Comparison of ENCODE assay signal across 20 cellular contexts in genomic region chr2:6290626-6291025, GRCh38.
DNase-seq lines count a peak whose midpoint lies in the region; ATAC-seq lines count a peak whose summit lies in the region.
"Had no signal": no experiment of that assay in that cellular context is flagged by ENCODE, and none has a peak within 500 bp of the region (broad histone marks: within the 10 kb centered on the region; RNA-seq: fewer than 3 reads in every experiment).

No MANE protein-coding gene starts in this region.

- H4K20me1 ChIP-seq in Karpas-422 (ENCODE audit: insufficient read depth, low read depth, low read length): no peaks in the 10 kb centered on the region

- ATAC-seq in GM18502 (IDR thresholded peaks at IDR 0.05; ENCODE audit: poor library complexity, unreplicated experiment) (no peak), GM21390 (IDR thresholded peaks at IDR 0.05; ENCODE audit: unreplicated experiment) (no peak)
- ATAC-seq: foreskin keratinocyte; GM12878; natural killer cell treated with Interleukin-12 subunit alpha and Interleukin-12 subunit beta and Interleukin-15 and Interleukin-18, amount 100 ng/mL, for 72 hours; stimulated activated naive CD8-positive, alpha-beta T cell treated with anti-CD3 and anti-CD28 coated beads, Interleukin-15, amount 100 ng/mL, for 72 hours; T-cell had no signal

- H3K9me3 ChIP-seq in Karpas-422 (ENCODE audit: low read length): peaks cover 4% of the 10 kb centered on the region; the same call in 1 of the 2 replicates
- no peaks in the 10 kb centered on the region for H3K9me3 ChIP-seq in effector memory CD4-positive, alpha-beta T cell (ENCODE audit: control insufficient read depth, low read length)

- H3K27me3 ChIP-seq in Karpas-422 (ENCODE audit: low read length): no peaks in the 10 kb centered on the region
- H3K27me3 ChIP-seq in effector memory CD4-positive, alpha-beta T cell (replicated peaks; ENCODE audit: control insufficient read depth, insufficient read depth, low read length, poor library complexity, severe bottlenecking): no peaks in the 10 kb centered on the region
- H3K27me3 ChIP-seq: foreskin keratinocyte had no signal

- peaks cover 45% of the 10 kb centered on the region for H3K4me1 ChIP-seq in Karpas-422 (ENCODE audit: low read length)
- no peaks in the 10 kb centered on the region for H3K4me1 ChIP-seq in effector memory CD4-positive, alpha-beta T cell (ENCODE audit: control insufficient read depth, insufficient read depth, low read length, poor library complexity, severe bottlenecking)
- H3K4me1 ChIP-seq: foreskin keratinocyte had no signal

- H3K4me3 ChIP-seq in Karpas-422 (ENCODE audit: low read length): no peak overlapping the region
- no peak overlapping the region for H3K4me3 ChIP-seq in effector memory CD4-positive, alpha-beta T cell (ENCODE audit: insufficient read depth, low read depth, low read length, poor library complexity, severe bottlenecking)
- H3K4me3 ChIP-seq: GM12878, skin epidermis had no signal

- H3K9ac ChIP-seq in Karpas-422 (ENCODE audit: low read length): no peak overlapping the region

- H3K9me2 ChIP-seq in Karpas-422 (replicated peaks; ENCODE audit: insufficient read depth, low read length): no peaks in the 10 kb centered on the region

- no peaks in the 10 kb centered on the region for H3K79me2 ChIP-seq in Karpas-422 (ENCODE audit: low read length)

- no peaks in the 10 kb centered on the region; the same call in 1 of the 2 replicates for H3K36me3 ChIP-seq in Karpas-422 (ENCODE audit: insufficient read depth, low read length)
- no peaks in the 10 kb centered on the region for H3K36me3 ChIP-seq in effector memory CD4-positive, alpha-beta T cell (ENCODE audit: control insufficient read depth, insufficient read depth, low read length)

- no peak overlapping the region for H2AFZ ChIP-seq in Karpas-422 (ENCODE audit: low read length)

- no peak overlapping the region for H3K4me2 ChIP-seq in Karpas-422 (ENCODE audit: low read depth, low read length, poor library complexity, severe bottlenecking)

- no peak overlapping the region; the same call in 1 of the 2 replicates for H3K27ac ChIP-seq in Karpas-422 (ENCODE audit: low read length)
- H3K27ac ChIP-seq in effector memory CD4-positive, alpha-beta T cell (ENCODE audit: insufficient read depth, low read length, poor library complexity, severe bottlenecking): no peak overlapping the region
- H3K27ac ChIP-seq: foreskin keratinocyte, RWPE1, skin epidermis had no signal

- peak; percentile 77 for DNase-seq in Karpas-422
- DNase-seq in NCI-H187 treated with DMSO at 0.1 percent for 48 hours (lab: John Stamatoyannopoulos, UW): peak; percentile 97
- DNase-seq in NCI-H748 treated with DMSO at 0.1 percent for 48 hours (lab: John Stamatoyannopoulos, UW): peak; percentile 70
- DNase-seq in left kidney (ENCODE audit: low read depth, low spot score): peak; percentile 82
- no peak for DNase-seq in effector memory CD4-positive, alpha-beta T cell
- DNase-seq: activated CD4-positive, alpha-beta T cell treated with anti-CD3 and anti-CD28 coated beads, Interleukin-2, amount 10 ng/mL, durations not matched to agents 7 days and 5 days; activated CD8-positive, alpha-beta memory T cell treated with anti-CD3 and anti-CD28 coated beads, Interleukin-2, amount 50 U/mL, for 48 hours; activated gamma-delta T cell treated with Interleukin-2 at 50 U/mL for 16 hours; foreskin keratinocyte; H7; NCI-H1694 treated with DMSO at 0.1 percent for 48 hours; stimulated activated CD4-positive, alpha-beta T cell treated with anti-CD3 and anti-CD28 coated beads, Interleukin-2, amount 100 ng/mL, for 48 hours; stimulated activated naive CD8-positive, alpha-beta T cell treated with anti-CD3 and anti-CD28 coated beads, Interleukin-15, amount 100 ng/mL, for 72 hours; T-cell had no signal

Comparison
In these comparisons a context has a peak if more than half of its experiments do, and no peak if none do; other contexts are left out.
1. DNase-seq: peak in Karpas-422 (single experiment), NCI-H187 treated with DMSO at 0.1 percent for 48 hours (single experiment), NCI-H748 treated with DMSO at 0.1 percent for 48 hours (single experiment) and left kidney (single experiment); none in effector memory CD4-positive, alpha-beta T cell (0 of 3).